ENCODE assay signal across 8 cellular contexts in the genomic region with DNA sequence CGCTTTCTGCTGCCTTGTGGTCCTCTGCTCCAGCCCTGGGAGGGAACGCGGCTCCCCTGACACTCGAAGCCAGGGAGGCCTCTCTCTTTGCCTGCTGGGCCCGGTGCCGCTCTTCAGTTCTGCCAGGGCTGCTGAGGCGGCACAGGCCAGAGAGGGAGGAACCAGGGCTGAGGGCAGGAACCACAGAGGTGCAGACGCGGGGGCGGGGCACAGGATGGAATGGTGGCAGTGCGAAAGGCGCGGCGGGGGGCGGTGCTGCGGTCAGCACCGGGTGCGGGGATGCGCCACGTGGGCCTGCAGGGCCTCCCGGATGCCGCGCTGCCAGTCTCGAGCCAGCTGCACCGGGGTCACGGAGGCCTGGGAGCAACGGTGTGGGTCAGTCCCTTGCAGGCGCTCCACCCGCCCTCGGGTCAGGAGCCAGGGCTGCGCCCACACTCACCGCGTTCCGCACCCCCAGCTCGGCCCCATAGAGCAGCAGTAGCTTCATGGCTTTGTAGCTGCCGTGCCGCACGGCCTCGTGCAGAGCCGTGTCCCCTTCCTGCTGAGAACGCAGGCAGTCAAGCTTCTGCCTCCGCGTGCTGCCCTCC. TPM values are rescaled to one million over a fixed set of nuclear protein-coding genes. Genes with fewer than 3 reads are reported as not detected.
DNase-seq lines count a peak whose midpoint lies in the region; ATAC-seq and TF ChIP-seq lines count a peak whose summit lies in the region.

No MANE protein-coding gene starts in this region.

- H3K4me3 ChIP-seq in HL-60 (replicated peaks; ENCODE audit: insufficient read depth, low read length) = peak overlapping the region; percentile 19

- no peaks in the 10 kb centered on the region for H3K9me3 Mint-ChIP-seq in mesothelial cell of epicardium

- ATAC-seq in GM18868 (IDR thresholded peaks at IDR 0.05; ENCODE audit: unreplicated experiment) (peak; percentile 70), HG02885 (IDR thresholded peaks at IDR 0.05; ENCODE audit: poor library complexity, unreplicated experiment) (no peak)

- no peaks in the 10 kb centered on the region for H3K27me3 ChIP-seq in HL-60 (ENCODE audit: insufficient read depth, poor library complexity, severe bottlenecking)

- peaks cover 10% of the 10 kb centered on the region for H3K36me3 Mint-ChIP-seq in mesothelial cell of epicardium

- no peak overlapping the region for H3K27ac Mint-ChIP-seq in mesothelial cell of epicardium

- H3K4me1 Mint-ChIP-seq in mesothelial cell of epicardium = peaks cover 4% of the 10 kb centered on the region

- DNase-seq in HL-60 (ENCODE audit: low read depth in 1 of 2, low spot score in 1 of 2) = peak; percentile 82 to 89
- peak; percentile 79 for DNase-seq in activated CD8-positive, alpha-beta memory T cell treated with anti-CD3 and anti-CD28 coated beads, Interleukin-2, amount 50 U/mL, for 4 hours
- DNase-seq in islet precursor cell = peak; percentile 44
- DNase-seq in stimulated activated CD8-positive, alpha-beta memory T cell treated with anti-CD3 and anti-CD28 coated beads, Interleukin-4, amount 100 ng/mL, for 24 hours (ENCODE audit: low read depth) = peak; percentile 79
- no peak for DNase-seq in DMS79 treated with DMSO at 0.1 percent for 48 hours (lab: John Stamatoyannopoulos, UW)
- no peak for DNase-seq in mesothelial cell of epicardium (ENCODE audit: low spot score in 2 of 2, unreplicated experiment in 2 of 2)

- H3K27me3 Mint-ChIP-seq in mesothelial cell of epicardium (ENCODE audit: low read depth) = no peaks in the 10 kb centered on the region

- H3K4me3 Mint-ChIP-seq in mesothelial cell of epicardium = no peak overlapping the region

- TF ChIP-seq CTCF in HL-60 (IDR thresholded peaks at IDR 0.05; ENCODE audit: insufficient read depth, low read length) (no peak), mesothelial cell of epicardium (IDR thresholded peaks at IDR 0.05; ENCODE audit: unreplicated experiment) (no peak)

- H3K27ac ChIP-seq in HL-60 (replicated peaks) = peak overlapping the region; percentile 38

RNA-seq across cellular contexts. Expression of a gene that starts 4.4 kb away (rescaled TPM):
- 10.1 to 12.5 TPM (median 12.5 TPM) in 3 replicates for total RNA-seq in mesothelial cell of epicardium

RNA-seq across cellular contexts. Expression of a gene that starts 18.4 kb away (rescaled TPM):
- 15.9 to 17.6 TPM (median 17.4 TPM) in 3 replicates for total RNA-seq in mesothelial cell of epicardium

RNA-seq across cellular contexts. Expression of a gene that starts 23.3 kb away (rescaled TPM):
- total RNA-seq in mesothelial cell of epicardium = 24.9 to 27.5 TPM (median 26.5 TPM) in 3 replicates

RNA-seq across cellular contexts. Expression of a gene that starts 30.5 kb away (rescaled TPM):
- total RNA-seq in mesothelial cell of epicardium = 98.6 to 103 TPM (median 102 TPM) in 3 replicates

Comparison
In these comparisons a context has a peak if more than half of its experiments do, and no peak if none do; other contexts are left out.
1. DNase-seq: peak in HL-60 (2 of 2), activated CD8-positive, alpha-beta memory T cell treated with anti-CD3 and anti-CD28 coated beads, Interleukin-2, amount 50 U/mL, for 4 hours (single experiment), islet precursor cell (single experiment) and stimulated activated CD8-positive, alpha-beta memory T cell treated with anti-CD3 and anti-CD28 coated beads, Interleukin-4, amount 100 ng/mL, for 24 hours (single experiment); none in DMS79 treated with DMSO at 0.1 percent for 48 hours (single experiment) and mesothelial cell of epicardium (0 of 2).